Comparison of ENCODE assay signal across 9 cellular contexts in the genomic region with DNA sequence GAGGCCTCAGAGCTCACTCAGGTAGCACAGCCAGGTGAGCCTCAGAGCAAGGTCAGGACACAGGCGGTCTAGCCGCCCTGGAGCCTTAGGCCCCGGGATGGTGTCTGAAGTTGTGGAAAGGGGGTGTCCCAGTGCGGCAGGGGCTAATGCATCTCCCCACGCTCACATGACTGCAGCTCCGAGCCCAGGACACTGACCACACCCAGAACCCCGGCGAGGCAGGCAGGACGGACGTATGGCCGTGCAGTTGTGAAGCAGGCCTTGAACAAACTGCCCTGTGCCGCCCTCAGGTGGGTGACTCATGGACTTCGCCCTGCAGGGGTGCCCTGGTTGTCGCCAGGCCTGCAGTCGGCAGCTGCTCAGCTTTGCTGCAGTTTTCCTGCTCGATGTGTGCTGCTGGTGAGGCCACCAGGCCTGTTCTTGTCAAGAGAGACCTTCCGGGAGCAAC. TPM values are rescaled to one million over a fixed set of nuclear protein-coding genes. Genes with fewer than 3 reads are reported as not detected.
DNase-seq lines count a peak whose midpoint lies in the region; ATAC-seq and TF ChIP-seq lines count a peak whose summit lies in the region.
"Had no signal": no experiment of that assay in that cellular context is flagged by ENCODE, and none has a peak within 500 bp of the region (broad histone marks: within the 10 kb centered on the region; RNA-seq: fewer than 3 reads in every experiment).

No MANE protein-coding gene starts in this region.

- peaks cover 0 to 4% of the 10 kb centered on the region in 2 donors for H3K36me3 ChIP-seq in gastrocnemius medialis

- H3K4me1 ChIP-seq in gastrocnemius medialis: peaks cover 29 to 39% of the 10 kb centered on the region in 2 donors

- intact Hi-C loops in Right ventricle myocardium inferior (cut with DNase I) (loop anchor here (1.0 to 5.0 kb wide), 4 partner anchors 40 to 399 kb away; no protein-coding TSS in a partner anchor), gastrocnemius medialis (cut with DNase I; ENCODE audit: low total_unique reads) (loop anchor here (2.0 to 5.0 kb wide), 2 partner anchors 210 to 399 kb away; no protein-coding TSS in a partner anchor)

- no peak overlapping the region for H3K4me3 ChIP-seq in gastrocnemius medialis

- peak; percentile 11 for DNase-seq in NCI-H748 (lab: John Stamatoyannopoulos, UW; ENCODE audit: unreplicated experiment)
- no peak for DNase-seq in NCI-H748 treated with DMSO at 0.1 percent for 48 hours (lab: John Stamatoyannopoulos, UW)
- peak; percentile 39 for DNase-seq in RPMI8226
- peak; percentile 75 for DNase-seq in Right ventricle myocardium inferior (ENCODE audit: missing footprints)
- DNase-seq in gastrocnemius medialis: peak; percentile 56 to 72
- no peak for DNase-seq in DMS114 treated with DMSO at 0.1 percent for 48 hours (lab: John Stamatoyannopoulos, UW; ENCODE audit: unreplicated experiment)
- DNase-seq: HFFc6 had no signal

- in situ Hi-C loops in gastrocnemius medialis (cut with MboI; ENCODE audit: low sequenced_read_pairs in 4 of 4): loop anchor here in 1 of 4 donors (10.0 kb wide), 1 partner anchor 407 kb away; no protein-coding TSS in a partner anchor

- TF ChIP-seq POLR2A in gastrocnemius medialis (IDR thresholded peaks at IDR 0.05): no peak

- H3K27me3 ChIP-seq in gastrocnemius medialis: no peaks in the 10 kb centered on the region

- peak; percentile 81 for ATAC-seq in Right ventricle myocardium inferior
- ATAC-seq in gastrocnemius medialis: peak; percentile 77 to 80
- ATAC-seq in GM18498 (IDR thresholded peaks at IDR 0.05; ENCODE audit: unreplicated experiment): no peak
- ATAC-seq in HG02571 (IDR thresholded peaks at IDR 0.05; ENCODE audit: unreplicated experiment): no peak

- H3K9me3 ChIP-seq in gastrocnemius medialis: peaks cover 0 to 3% (median 0%) of the 10 kb centered on the region in 3 donors

- H3K27ac ChIP-seq in gastrocnemius medialis: peak overlapping the region; percentile 80 to 88 (median 82)

- peak in 3 of 5 experiments; percentile 47 to 49 (median 47) for TF ChIP-seq CTCF in gastrocnemius medialis (IDR thresholded peaks at IDR 0.05 in 4 of 5, conservative IDR thresholded peaks at IDR 0.05 in 1 of 5)

RNA-seq across cellular contexts. Expression of a gene that starts 5.0 kb away (rescaled TPM):
- 16.7 TPM for total RNA-seq in Right ventricle myocardium inferior
- 10 to 100 TPM in 1 of 4 donors, 1 to 10 TPM in 3; 1.2 to 12.5 (median 3.6) TPM for total RNA-seq in gastrocnemius medialis

RNA-seq across cellular contexts. Expression of a gene that starts 5.6 kb away (rescaled TPM):
- 17.7 TPM for total RNA-seq in Right ventricle myocardium inferior
- total RNA-seq in gastrocnemius medialis: 10 to 100 TPM; 22.4 to 36.2 (median 30.6) TPM

Comparison
In these comparisons a context has a peak if more than half of its experiments do, and no peak if none do; other contexts are left out.
1. DNase-seq: peak in NCI-H748 (single experiment), RPMI8226 (single experiment), Right ventricle myocardium inferior (single experiment) and gastrocnemius medialis (2 of 2); none in NCI-H748 treated with DMSO at 0.1 percent for 48 hours (single experiment) and DMS114 treated with DMSO at 0.1 percent for 48 hours (single experiment).
2. ATAC-seq: peak in Right ventricle myocardium inferior (single experiment) and gastrocnemius medialis (2 of 2); none in GM18498 (single experiment) and HG02571 (single experiment).